11 cellular contexts compared by ENCODE assay signal in genomic region chr11:44065161-44065571, GRCh38. TPM values are rescaled to one million over a fixed set of nuclear protein-coding genes. Genes with fewer than 3 reads are reported as not detected.
A peak's percentile ranks its signal among the peaks of the same experiment; 100 is the strongest.
DNase-seq lines count a peak whose midpoint lies in the region; ATAC-seq and TF ChIP-seq lines count a peak whose summit lies in the region.
"Had no signal": no experiment of that assay in that cellular context is flagged by ENCODE, and none has a peak within 500 bp of the region (broad histone marks: within the 10 kb centered on the region; RNA-seq: fewer than 3 reads in every experiment).

No MANE protein-coding gene starts in this region.

- H3K27me3 Mint-ChIP-seq in CD4-positive, CD25-positive, alpha-beta regulatory T cell: no peaks in the 10 kb centered on the region
- H3K27me3 Mint-ChIP-seq in chondrocyte (ENCODE audit: low read depth): peaks cover 13% of the 10 kb centered on the region
- H3K27me3 Mint-ChIP-seq in nephron (ENCODE audit: low read depth): no peaks in the 10 kb centered on the region

- TF ChIP-seq CTCF in chondrocyte (IDR thresholded peaks at IDR 0.05): no peak
- no peak for TF ChIP-seq CTCF in nephron (IDR thresholded peaks at IDR 0.05; ENCODE audit: unreplicated experiment in 3 of 3)

- no peaks in the 10 kb centered on the region for H3K9me3 ChIP-seq in CD4-positive, CD25-positive, alpha-beta regulatory T cell (ENCODE audit: control insufficient read depth in 2 of 2, low read length in 2 of 2)
- no peaks in the 10 kb centered on the region for H3K9me3 ChIP-seq in HUES64 (ENCODE audit: insufficient read depth, low read depth, low read length)

- H3K27ac Mint-ChIP-seq in CD4-positive, CD25-positive, alpha-beta regulatory T cell: peak overlapping the region; percentile 91 to 97 (median 96)
- peak overlapping the region; percentile 2 for H3K27ac Mint-ChIP-seq in chondrocyte (ENCODE audit: unreplicated experiment)
- peak overlapping the region; percentile 93 to 99 (median 96) for H3K27ac Mint-ChIP-seq in nephron

- DNase-seq in CD4-positive, CD25-positive, alpha-beta regulatory T cell: peak in 1 of 3 donors; percentile 9
- DNase-seq in chondrocyte (ENCODE audit: low spot score) (no peak), kidney glomerular epithelial cell (lab: John Stamatoyannopoulos, UW) (no peak), OCI-M2 (lab: John Stamatoyannopoulos, UW; ENCODE audit: unreplicated experiment) (no peak)
- DNase-seq: left ventricle myocardium superior had no signal

- no peaks in the 10 kb centered on the region for H3K27me3 ChIP-seq in CD4-positive, CD25-positive, alpha-beta regulatory T cell (ENCODE audit: control insufficient read depth, insufficient read depth, low read length)
- H3K27me3 ChIP-seq in HUES64 (ENCODE audit: insufficient read depth, low read length): peaks cover 12% of the 10 kb centered on the region

- H3K4me1 Mint-ChIP-seq in CD4-positive, CD25-positive, alpha-beta regulatory T cell: peaks cover 11 to 44% (median 23%) of the 10 kb centered on the region in 4 donors
- peaks cover 19% of the 10 kb centered on the region for H3K4me1 Mint-ChIP-seq in chondrocyte (ENCODE audit: low read depth)
- peaks cover 22% of the 10 kb centered on the region for H3K4me1 Mint-ChIP-seq in nephron

- no peaks in the 10 kb centered on the region for H3K36me3 ChIP-seq in CD4-positive, CD25-positive, alpha-beta regulatory T cell (ENCODE audit: control insufficient read depth, insufficient read depth, low read length)
- H3K36me3 ChIP-seq in HUES64 (ENCODE audit: insufficient read depth, low read length): no peaks in the 10 kb centered on the region

- peak overlapping the region; percentile 76; the same call in 1 of the 2 replicates for H3K9ac ChIP-seq in HUES64 (ENCODE audit: low read depth, low read length)

- H3K36me3 Mint-ChIP-seq in CD4-positive, CD25-positive, alpha-beta regulatory T cell: no peaks in the 10 kb centered on the region
- peaks cover 2% of the 10 kb centered on the region for H3K36me3 Mint-ChIP-seq in chondrocyte (ENCODE audit: low read depth)
- H3K36me3 Mint-ChIP-seq in nephron (ENCODE audit: low read depth): peaks cover 10% of the 10 kb centered on the region

- no peaks in the 10 kb centered on the region for H3K9me3 Mint-ChIP-seq in CD4-positive, CD25-positive, alpha-beta regulatory T cell
- H3K9me3 Mint-ChIP-seq in chondrocyte (ENCODE audit: low read depth) (no peaks in the 10 kb centered on the region), nephron (no peaks in the 10 kb centered on the region)

- 39% methylated on average over 3 of the region's 3 CpGs for WGBS in HUES64

- peak overlapping the region; percentile 73 for H3K27ac ChIP-seq in CD4-positive, CD25-positive, alpha-beta regulatory T cell (ENCODE audit: insufficient read depth, low read length, poor library complexity, severe bottlenecking)
- peak overlapping the region; percentile 88 for H3K27ac ChIP-seq in HUES64 (ENCODE audit: low read depth, low read length)

- peaks cover 17% of the 10 kb centered on the region for H3K4me1 ChIP-seq in CD4-positive, CD25-positive, alpha-beta regulatory T cell (ENCODE audit: control insufficient read depth, insufficient read depth, low read length, poor library complexity, severe bottlenecking)
- H3K4me1 ChIP-seq in HUES64 (ENCODE audit: insufficient read depth, low read length): peaks cover 22% of the 10 kb centered on the region; the same call in 1 of the 2 replicates

- ATAC-seq in CD4-positive, CD25-positive, alpha-beta regulatory T cell (ENCODE audit: low read depth in 2 of 2): no peak
- no peak for ATAC-seq in GM21423 (IDR thresholded peaks at IDR 0.05; ENCODE audit: unreplicated experiment)
- no peak for ATAC-seq in HG03175 (IDR thresholded peaks at IDR 0.05; ENCODE audit: unreplicated experiment)

- peak overlapping the region; percentile 91 to 97 (median 94) for H3K4me3 Mint-ChIP-seq in CD4-positive, CD25-positive, alpha-beta regulatory T cell
- H3K4me3 Mint-ChIP-seq in chondrocyte (ENCODE audit: unreplicated experiment): peak overlapping the region; percentile 77
- H3K4me3 Mint-ChIP-seq in nephron: peak overlapping the region; percentile 88 to 93 (median 90)

- H3K4me3 ChIP-seq in CD4-positive, CD25-positive, alpha-beta regulatory T cell (ENCODE audit: low read depth, low read length): peak overlapping the region; percentile 80
- H3K4me3 ChIP-seq in HUES64 (ENCODE audit: low read length): peak overlapping the region; percentile 62

RNA-seq across cellular contexts. Expression of gene ACCS, which starts 0.9 kb away (rescaled TPM):
- total RNA-seq in CD4-positive, CD25-positive, alpha-beta regulatory T cell: 77.9 TPM
- 1 to 10 TPM; 1.3 to 6.9 (median 1.7) TPM for polyA plus RNA-seq in CD4-positive, CD25-positive, alpha-beta regulatory T cell
- 4.7 TPM for polyA plus RNA-seq in HUES64 (2013, experiment 1 of 2)
- 3.6 TPM for polyA plus RNA-seq in HUES64 (2013, experiment 2 of 2)
- 5.8 to 14.7 TPM (median 11.1 TPM) in 3 replicates for total RNA-seq in chondrocyte

RNA-seq across cellular contexts. Expression of gene ACCSL, which starts 17.4 kb away (rescaled TPM):
- not detected for total RNA-seq in CD4-positive, CD25-positive, alpha-beta regulatory T cell
- not detected for polyA plus RNA-seq in CD4-positive, CD25-positive, alpha-beta regulatory T cell
- not detected for polyA plus RNA-seq in HUES64 (2013, experiment 1 of 2)
- polyA plus RNA-seq in HUES64 (2013, experiment 2 of 2): not detected
- total RNA-seq in chondrocyte: not detected in 3 replicates
- total RNA-seq: dermis microvascular lymphatic vessel endothelial cell, left ventricle myocardium superior, LHCN-M2 had no signal

RNA-seq across cellular contexts. Expression of gene EXT2, which starts 30.3 kb away (rescaled TPM):
- total RNA-seq in CD4-positive, CD25-positive, alpha-beta regulatory T cell: 25.6 TPM
- 10 to 100 TPM; 39.0 to 42.6 (median 41.4) TPM for polyA plus RNA-seq in CD4-positive, CD25-positive, alpha-beta regulatory T cell
- 33.1 TPM for polyA plus RNA-seq in HUES64 (2013, experiment 1 of 2)
- polyA plus RNA-seq in HUES64 (2013, experiment 2 of 2): 35.6 TPM
- 106 to 116 TPM (median 108 TPM) in 3 replicates for total RNA-seq in chondrocyte

Comparison
In these comparisons a context has a peak if more than half of its experiments do, and no peak if none do; other contexts are left out.
1. H3K27ac Mint-ChIP-seq: peak in every context shown above with its lines; median percentile 96 in CD4-positive, CD25-positive, alpha-beta regulatory T cell; 96 in nephron; 2 in chondrocyte.